Comparison of ENCODE assay signal across 9 cellular contexts in the genomic region with DNA sequence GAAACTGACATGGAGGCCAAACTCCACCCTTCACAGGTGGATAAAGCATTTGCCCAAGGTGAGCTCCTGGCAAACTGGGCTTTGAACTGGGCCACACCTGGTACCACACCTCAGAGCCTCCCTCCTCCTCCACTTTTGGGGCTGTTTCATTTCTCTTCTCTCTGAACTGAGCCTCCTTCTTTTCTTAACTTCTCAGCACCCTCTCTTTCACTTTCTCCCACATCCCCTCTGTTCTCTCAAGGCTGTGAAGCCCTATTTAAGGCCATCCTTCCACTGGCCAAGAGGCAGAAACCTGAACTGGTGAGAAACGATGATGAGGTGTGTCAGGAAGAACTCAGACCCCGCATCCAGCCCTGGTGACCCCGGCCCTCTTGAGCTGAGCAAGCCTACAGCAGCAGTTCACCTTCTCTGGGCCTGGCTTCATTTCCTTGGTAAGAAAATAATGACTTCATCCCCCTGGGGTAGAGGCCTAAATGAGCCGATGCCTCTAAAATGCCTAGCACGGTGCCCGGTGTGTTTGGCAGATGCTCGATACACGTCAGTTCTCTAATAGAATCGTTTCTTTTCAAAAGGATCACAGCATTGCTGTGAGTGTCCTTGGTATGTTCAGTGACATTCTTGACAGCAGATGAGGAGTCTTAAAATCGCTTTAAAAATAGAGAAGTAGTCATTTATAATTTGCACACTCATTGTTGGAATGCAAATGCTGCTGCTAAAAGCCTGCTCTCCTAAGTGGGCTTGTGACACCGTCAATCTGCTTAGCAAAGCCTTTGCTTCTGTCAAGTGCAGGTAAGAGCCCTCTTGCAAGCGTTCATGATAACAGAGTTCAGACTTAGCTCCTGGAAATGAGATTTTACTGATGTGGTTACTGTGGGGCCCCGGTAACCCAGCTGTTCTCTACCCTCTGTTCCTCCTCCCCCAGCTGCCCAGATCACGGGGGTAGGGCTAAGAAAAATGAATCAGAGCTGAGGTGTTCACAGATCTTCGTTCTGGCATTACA.
DNase-seq lines count a peak whose midpoint lies in the region; ATAC-seq and TF ChIP-seq lines count a peak whose summit lies in the region.
"Had no signal": no experiment of that assay in that cellular context is flagged by ENCODE, and none has a peak within 500 bp of the region (broad histone marks: within the 10 kb centered on the region; RNA-seq: fewer than 3 reads in every experiment).

No MANE protein-coding gene starts in this region.

- H3K4me3 ChIP-seq in HEK293 (ENCODE audit: low read depth, low read length) = no peak overlapping the region
- H3K4me3 ChIP-seq: gastrocnemius medialis had no signal

- H3K4me1 Mint-ChIP-seq in activated B cell treated with CpG ODN at 0.5 μM for 24 hours = peaks cover 15% of the 10 kb centered on the region

- CTCF ChIA-PET in HEK293 (lab: Yijun Ruan, JAX) = interaction anchor here (0.5 kb wide), 1 partner anchor 1099 kb away, joined by 3 read pairs; no protein-coding TSS in a partner anchor
- CTCF ChIA-PET in activated B cell treated with CpG ODN at 0.5 μM for 24 hours (lab: Charles Lee) = no interaction called here

- no peaks in the 10 kb centered on the region for H3K36me3 Mint-ChIP-seq in activated B cell treated with CpG ODN at 0.5 μM for 24 hours (ENCODE audit: low read depth)

- TF ChIP-seq CTCF in HEK293 (tag by site-specific recombination; IDR thresholded peaks at IDR 0.05) (no peak), activated B cell treated with CpG ODN at 0.5 μM for 24 hours (IDR thresholded peaks at IDR 0.05) (no peak)

- no peaks in the 10 kb centered on the region for H3K36me3 ChIP-seq in HEK293 (ENCODE audit: control insufficient read depth in 2 of 2, insufficient read depth in 1 of 2, low read length in 2 of 2)
- H3K36me3 ChIP-seq: gastrocnemius medialis had no signal

- POLR2A ChIA-PET in HEK293 (lab: Yijun Ruan, JAX) (no interaction called here), activated B cell treated with CpG ODN at 0.5 μM for 24 hours (lab: Charles Lee) (no interaction called here)

- no peak overlapping the region for H3K4me3 Mint-ChIP-seq in activated B cell treated with CpG ODN at 0.5 μM for 24 hours

- H3K4me1 ChIP-seq in HEK293 (ENCODE audit: control insufficient read depth, insufficient read depth, low read length) = no peaks in the 10 kb centered on the region

- no peak for TF ChIP-seq POLR2A in erythroblast (IDR thresholded peaks at IDR 0.05; ENCODE audit: low read length)

- no peak overlapping the region for H3K27ac ChIP-seq in HEK293 (ENCODE audit: extremely low read depth, low read depth, low read length)
- H3K27ac ChIP-seq: gastrocnemius medialis had no signal

- H3K9me3 Mint-ChIP-seq in activated B cell treated with CpG ODN at 0.5 μM for 24 hours = no peaks in the 10 kb centered on the region

- intact Hi-C loops in activated B cell treated with CpG ODN at 0.5 μM for 24 hours (cut with micrococcal nuclease) = no loop called here

- H3K9me3 ChIP-seq in HEK293 (ENCODE audit: control insufficient read depth, insufficient read depth, low read depth, low read length) = no peaks in the 10 kb centered on the region
- H3K9me3 ChIP-seq: gastrocnemius medialis had no signal

- DNase-seq in activated B cell treated with CpG ODN at 0.5 μM for 24 hours = no peak
- DNase-seq in astrocyte of the hippocampus (ENCODE audit: low read depth, low spot score) = peak; percentile 9
- peak; percentile 4 to 49 for DNase-seq in stimulated activated CD8-positive, alpha-beta memory T cell treated with anti-CD3 and anti-CD28 coated beads, Interleukin-2, amount 100 ng/mL, for 1 hour (ENCODE audit: low read depth in 2 of 2)
- DNase-seq in erythroblast (lab: John Stamatoyannopoulos, UW) = no peak
- no peak for DNase-seq in dermis blood vessel endothelial cell
- DNase-seq in dedifferentiated amniotic fluid mesenchymal stem cell (ENCODE audit: extremely low spot score) = no peak
- DNase-seq: gastrocnemius medialis had no signal

- peak; percentile 25 for ATAC-seq in activated B cell treated with CpG ODN at 0.5 μM for 24 hours (ENCODE audit: low read depth)
- ATAC-seq in HG02763 (IDR thresholded peaks at IDR 0.05; ENCODE audit: unreplicated experiment) = no peak
- ATAC-seq: gastrocnemius medialis had no signal

- H3K27me3 Mint-ChIP-seq in activated B cell treated with CpG ODN at 0.5 μM for 24 hours = no peaks in the 10 kb centered on the region

- H3K27ac Mint-ChIP-seq in activated B cell treated with CpG ODN at 0.5 μM for 24 hours = no peak overlapping the region

TF ChIP-seq in HEK293, 187 proteins besides CTCF, POLR2A, EP300 and RAD21:
- TF ChIP-seq ZFHX2 (tag by site-specific recombination; conservative IDR thresholded peaks at IDR 0.05) (no peak), KLF16 (tag by site-specific recombination; IDR thresholded peaks at IDR 0.05) (no peak), ZNF341 (tag by site-specific recombination; IDR thresholded peaks at IDR 0.05; ENCODE audit: low read depth) (peak; percentile 69), MYNN (tag by site-specific recombination; IDR thresholded peaks at IDR 0.05; ENCODE audit: borderline replicate concordance) (no peak), ZNF621 (tag by site-specific recombination; IDR thresholded peaks at IDR 0.05) (no peak), ZBTB48 (tag by site-specific recombination; IDR thresholded peaks at IDR 0.05) (no peak), ZNF26 (tag by site-specific recombination; IDR thresholded peaks at IDR 0.05) (no peak), ZNF791 (tag by site-specific recombination; IDR thresholded peaks at IDR 0.05) (no peak)
- TF ChIP-seq, protein P1, sequence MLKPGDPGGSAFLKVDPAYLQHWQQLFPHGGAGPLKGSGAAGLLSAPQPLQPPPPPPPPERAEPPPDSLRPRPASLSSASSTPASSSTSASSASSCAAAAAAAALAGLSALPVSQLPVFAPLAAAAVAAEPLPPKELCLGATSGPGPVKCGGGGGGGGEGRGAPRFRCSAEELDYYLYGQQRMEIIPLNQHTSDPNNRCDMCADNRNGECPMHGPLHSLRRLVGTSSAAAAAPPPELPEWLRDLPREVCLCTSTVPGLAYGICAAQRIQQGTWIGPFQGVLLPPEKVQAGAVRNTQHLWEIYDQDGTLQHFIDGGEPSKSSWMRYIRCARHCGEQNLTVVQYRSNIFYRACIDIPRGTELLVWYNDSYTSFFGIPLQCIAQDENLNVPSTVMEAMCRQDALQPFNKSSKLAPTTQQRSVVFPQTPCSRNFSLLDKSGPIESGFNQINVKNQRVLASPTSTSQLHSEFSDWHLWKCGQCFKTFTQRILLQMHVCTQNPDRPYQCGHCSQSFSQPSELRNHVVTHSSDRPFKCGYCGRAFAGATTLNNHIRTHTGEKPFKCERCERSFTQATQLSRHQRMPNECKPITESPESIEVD (tag by site-specific recombination; IDR thresholded peaks at IDR 0.05) = no peak
TF ChIP-seq in HEK293: peak in this region for 1.

Comparison
In these comparisons a context has a peak if more than half of its experiments do, and no peak if none do; other contexts are left out.
1. DNase-seq: peak in astrocyte of the hippocampus (single experiment) and stimulated activated CD8-positive, alpha-beta memory T cell treated with anti-CD3 and anti-CD28 coated beads, Interleukin-2, amount 100 ng/mL, for 1 hour (2 of 2); none in activated B cell treated with CpG ODN at 0.5 μM for 24 hours (single experiment), erythroblast (0 of 2), dermis blood vessel endothelial cell (single experiment) and dedifferentiated amniotic fluid mesenchymal stem cell (single experiment).